1 cellular context compared by ENCODE assay signal in the genomic region with DNA sequence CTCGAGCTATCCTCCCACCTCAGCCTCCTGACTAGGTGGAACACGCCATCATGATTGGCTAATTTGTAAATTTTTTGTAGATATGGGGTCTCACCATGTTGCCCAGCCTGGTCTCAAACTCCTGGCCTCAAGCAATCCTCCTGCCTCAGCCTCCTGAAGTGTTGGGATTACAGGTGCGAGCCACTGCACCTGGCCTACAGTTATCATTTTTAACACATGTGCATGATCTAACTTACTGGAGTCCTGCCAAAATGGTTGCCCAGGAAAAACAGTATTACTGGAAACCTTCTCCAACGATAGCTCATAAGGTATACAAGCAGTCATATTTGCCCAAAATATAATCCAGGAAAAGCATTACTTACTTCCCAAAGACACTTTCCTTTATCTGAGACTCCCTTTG.
TF ChIP-seq lines count a peak whose summit lies in the region.

No MANE protein-coding gene starts in this region.

TF ChIP-seq in K562, 482 proteins besides CTCF, POLR2A, EP300 and RAD21:
- TF ChIP-seq PHB (CRISPR knock-in tag; IDR thresholded peaks at IDR 0.05), result no peak
- no peak for TF ChIP-seq OTX1 (CRISPR knock-in tag; IDR thresholded peaks at IDR 0.05)
- no peak for TF ChIP-seq MEIS2 (IDR thresholded peaks at IDR 0.05; ENCODE audit: partially characterized antibody)
- TF ChIP-seq PTRF (tag; IDR thresholded peaks at IDR 0.05), result no peak
- TF ChIP-seq, protein P1, sequence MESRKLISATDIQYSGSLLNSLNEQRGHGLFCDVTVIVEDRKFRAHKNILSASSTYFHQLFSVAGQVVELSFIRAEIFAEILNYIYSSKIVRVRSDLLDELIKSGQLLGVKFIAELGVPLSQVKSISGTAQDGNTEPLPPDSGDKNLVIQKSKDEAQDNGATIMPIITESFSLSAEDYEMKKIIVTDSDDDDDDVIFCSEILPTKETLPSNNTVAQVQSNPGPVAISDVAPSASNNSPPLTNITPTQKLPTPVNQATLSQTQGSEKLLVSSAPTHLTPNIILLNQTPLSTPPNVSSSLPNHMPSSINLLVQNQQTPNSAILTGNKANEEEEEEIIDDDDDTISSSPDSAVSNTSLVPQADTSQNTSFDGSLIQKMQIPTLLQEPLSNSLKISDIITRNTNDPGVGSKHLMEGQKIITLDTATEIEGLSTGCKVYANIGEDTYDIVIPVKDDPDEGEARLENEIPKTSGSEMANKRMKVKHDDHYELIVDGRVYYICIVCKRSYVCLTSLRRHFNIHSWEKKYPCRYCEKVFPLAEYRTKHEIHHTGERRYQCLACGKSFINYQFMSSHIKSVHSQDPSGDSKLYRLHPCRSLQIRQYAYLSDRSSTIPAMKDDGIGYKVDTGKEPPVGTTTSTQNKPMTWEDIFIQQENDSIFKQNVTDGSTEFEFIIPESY (CRISPR knock-in tag; IDR thresholded peaks at IDR 0.05), result no peak
- TF ChIP-seq, protein P2, sequence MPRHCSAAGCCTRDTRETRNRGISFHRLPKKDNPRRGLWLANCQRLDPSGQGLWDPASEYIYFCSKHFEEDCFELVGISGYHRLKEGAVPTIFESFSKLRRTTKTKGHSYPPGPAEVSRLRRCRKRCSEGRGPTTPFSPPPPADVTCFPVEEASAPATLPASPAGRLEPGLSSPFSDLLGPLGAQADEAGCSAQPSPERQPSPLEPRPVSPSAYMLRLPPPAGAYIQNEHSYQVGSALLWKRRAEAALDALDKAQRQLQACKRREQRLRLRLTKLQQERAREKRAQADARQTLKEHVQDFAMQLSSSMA (CRISPR knock-in tag; IDR thresholded peaks at IDR 0.05), result no peak
- no peak for TF ChIP-seq SMARCA5 (IDR thresholded peaks at IDR 0.05)
- 0 out of 2 replicates have a peak, but pooled peaks have one; percentile 16 for TF ChIP-seq ARID1B (IDR thresholded peaks at IDR 0.05)
- TF ChIP-seq TAL1 (IDR thresholded peaks at IDR 0.05), result peak; percentile 25; the same call in 1 of the 2 replicates
- no peak for TF ChIP-seq ESRRB (CRISPR knock-in tag; IDR thresholded peaks at IDR 0.05; ENCODE audit: borderline replicate concordance)
- TF ChIP-seq DPF2 (IDR thresholded peaks at IDR 0.05), result no peak
- peak; percentile 66 for TF ChIP-seq NFIC (IDR thresholded peaks at IDR 0.05)
- peak; percentile 61 for TF ChIP-seq CBFA2T3 (IDR thresholded peaks at IDR 0.05)
- TF ChIP-seq ZNF830 (CRISPR knock-in tag; IDR thresholded peaks at IDR 0.05), result no peak
- TF ChIP-seq CBX2 (IDR thresholded peaks at IDR 0.05; ENCODE audit: insufficient read depth, low read length, poor library complexity, severe bottlenecking), result no peak
- no peak for TF ChIP-seq RBM17 (IDR thresholded peaks at IDR 0.05; ENCODE audit: borderline replicate concordance, low read depth, low read length)
- TF ChIP-seq CBFA2T2 (conservative IDR thresholded peaks at IDR 0.05), result 0 out of 2 replicates have a peak, but pooled peaks have one; percentile 33
- TF ChIP-seq, protein P3, sequence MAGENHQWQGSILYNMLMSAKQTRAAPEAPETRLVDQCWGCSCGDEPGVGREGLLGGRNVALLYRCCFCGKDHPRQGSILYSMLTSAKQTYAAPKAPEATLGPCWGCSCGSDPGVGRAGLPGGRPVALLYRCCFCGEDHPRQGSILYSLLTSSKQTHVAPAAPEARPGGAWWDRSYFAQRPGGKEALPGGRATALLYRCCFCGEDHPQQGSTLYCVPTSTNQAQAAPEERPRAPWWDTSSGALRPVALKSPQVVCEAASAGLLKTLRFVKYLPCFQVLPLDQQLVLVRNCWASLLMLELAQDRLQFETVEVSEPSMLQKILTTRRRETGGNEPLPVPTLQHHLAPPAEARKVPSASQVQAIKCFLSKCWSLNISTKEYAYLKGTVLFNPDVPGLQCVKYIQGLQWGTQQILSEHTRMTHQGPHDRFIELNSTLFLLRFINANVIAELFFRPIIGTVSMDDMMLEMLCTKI (IDR thresholded peaks at IDR 0.05; ENCODE audit: partially characterized antibody), result no peak
TF ChIP-seq in K562: peak in this region for 5.
